ENCODE assay signal across 29 cellular contexts in genomic region chr1:154843913-154844681, GRCh38. TPM values are rescaled to one million over a fixed set of nuclear protein-coding genes. Genes with fewer than 3 reads are reported as not detected.
DNase-seq lines count a peak whose midpoint lies in the region; ATAC-seq and TF ChIP-seq lines count a peak whose summit lies in the region.
"Had no signal": no experiment of that assay in that cellular context is flagged by ENCODE, and none has a peak within 500 bp of the region (broad histone marks: within the 10 kb centered on the region; RNA-seq: fewer than 3 reads in every experiment).

No MANE protein-coding gene starts in this region.

- H3K36me3 ChIP-seq in right atrium auricular region (no peaks in the 10 kb centered on the region), heart right ventricle (no peaks in the 10 kb centered on the region)
- H3K36me3 ChIP-seq: brain microvascular endothelial cell, colonic mucosa, esophagus muscularis mucosa, gastrocnemius medialis, tibial nerve had no signal

- H3K27ac ChIP-seq in right atrium auricular region (no peak overlapping the region), heart right ventricle (peak overlapping the region in 3 of 10 donors; percentile 2 to 22 (median 21))
- H3K27ac ChIP-seq: brain microvascular endothelial cell, colonic mucosa, tibial nerve had no signal

- H3K4me1 ChIP-seq in right atrium auricular region (peaks cover 0 to 54% of the 10 kb centered on the region in 2 donors), heart right ventricle (peaks cover 16 to 67% (median 48%) of the 10 kb centered on the region in 9 donors)
- H3K4me1 ChIP-seq: colonic mucosa had no signal

- no peaks in the 10 kb centered on the region for H3K27me3 Mint-ChIP-seq in mesothelial cell of epicardium (ENCODE audit: low read depth)
- H3K27me3 Mint-ChIP-seq in activated CD4-positive, alpha-beta T cell treated with anti-CD3 and anti-CD28 coated beads, Interleukin-2, amount 10 ng/mL, durations not matched to agents 24 days and 14 days = peaks cover 6% of the 10 kb centered on the region

- H3K4me1 Mint-ChIP-seq in mesothelial cell of epicardium = peaks cover 53% of the 10 kb centered on the region
- H3K4me1 Mint-ChIP-seq in activated CD4-positive, alpha-beta T cell treated with anti-CD3 and anti-CD28 coated beads, Interleukin-2, amount 10 ng/mL, durations not matched to agents 24 days and 14 days = peaks cover 4% of the 10 kb centered on the region
- H3K4me1 Mint-ChIP-seq: activated CD4-positive, alpha-beta memory T cell treated with anti-CD3 and anti-CD28 coated beads, Interleukin-2, amount 10 ng/mL, durations not matched to agents 7 days and 5 days had no signal

- H3K27ac Mint-ChIP-seq in mesothelial cell of epicardium = no peak overlapping the region
- no peak overlapping the region for H3K27ac Mint-ChIP-seq in activated CD4-positive, alpha-beta T cell treated with anti-CD3 and anti-CD28 coated beads, Interleukin-2, amount 10 ng/mL, durations not matched to agents 24 days and 14 days
- H3K27ac Mint-ChIP-seq: activated CD4-positive, alpha-beta memory T cell treated with anti-CD3 and anti-CD28 coated beads, Interleukin-2, amount 10 ng/mL, durations not matched to agents 7 days and 5 days; stimulated activated naive CD8-positive, alpha-beta T cell treated with anti-CD3 and anti-CD28 coated beads, Interleukin-15, Interleukin-2, amounts not matched to agents 100 ng/mL and 50 ng/mL, for 24 hours had no signal

- no peaks in the 10 kb centered on the region for H3K9me3 Mint-ChIP-seq in mesothelial cell of epicardium
- no peaks in the 10 kb centered on the region for H3K9me3 Mint-ChIP-seq in activated CD4-positive, alpha-beta T cell treated with anti-CD3 and anti-CD28 coated beads, Interleukin-2, amount 10 ng/mL, durations not matched to agents 24 days and 14 days
- H3K9me3 Mint-ChIP-seq: activated CD4-positive, alpha-beta memory T cell treated with anti-CD3 and anti-CD28 coated beads, Interleukin-2, amount 10 ng/mL, durations not matched to agents 7 days and 5 days; effector memory CD8-positive, alpha-beta T cell; stimulated activated naive CD8-positive, alpha-beta T cell treated with anti-CD3 and anti-CD28 coated beads, Interleukin-15, Interleukin-2, amounts not matched to agents 100 ng/mL and 50 ng/mL, for 24 hours had no signal

- intact Hi-C loops in Right ventricle myocardium inferior (cut with DNase I) (no loop called here), heart right ventricle (cut with DNase I) (no loop called here)
- intact Hi-C loops in activated CD4-positive, alpha-beta T cell treated with anti-CD3 and anti-CD28 coated beads, Interleukin-2, amount 10 ng/mL, durations not matched to agents 24 days and 14 days (cut with micrococcal nuclease) = no loop called here

- no peak overlapping the region for H3K4me3 Mint-ChIP-seq in mesothelial cell of epicardium
- no peak overlapping the region for H3K4me3 Mint-ChIP-seq in activated CD4-positive, alpha-beta T cell treated with anti-CD3 and anti-CD28 coated beads, Interleukin-2, amount 10 ng/mL, durations not matched to agents 24 days and 14 days
- H3K4me3 Mint-ChIP-seq: activated CD4-positive, alpha-beta memory T cell treated with anti-CD3 and anti-CD28 coated beads, Interleukin-2, amount 10 ng/mL, durations not matched to agents 7 days and 5 days; effector memory CD8-positive, alpha-beta T cell; stimulated activated naive CD8-positive, alpha-beta T cell treated with anti-CD3 and anti-CD28 coated beads, Interleukin-15, Interleukin-2, amounts not matched to agents 100 ng/mL and 50 ng/mL, for 24 hours had no signal

- TF ChIP-seq CTCF in right atrium auricular region (IDR thresholded peaks at IDR 0.05) (no peak), heart right ventricle (IDR thresholded peaks at IDR 0.05) (no peak), mesothelial cell of epicardium (IDR thresholded peaks at IDR 0.05; ENCODE audit: unreplicated experiment) (no peak)

- H3K4me3 ChIP-seq in right atrium auricular region = no peak overlapping the region
- no peak overlapping the region for H3K4me3 ChIP-seq in heart right ventricle
- H3K4me3 ChIP-seq: colonic mucosa, esophagus muscularis mucosa, gastrocnemius medialis, lung, tibial nerve had no signal

- DNase-seq in Right ventricle myocardium inferior (ENCODE audit: missing footprints) (peak; percentile 48), right atrium auricular region (ENCODE audit: low spot score) (no peak), NCI-H526 treated with DMSO at 0.1 percent for 48 hours (lab: John Stamatoyannopoulos, UW) (peak; percentile 98), heart right ventricle (peak in 1 of 2 donors; percentile 47), NCI-H345 treated with DMSO at 0.1 percent for 48 hours (lab: John Stamatoyannopoulos, UW; ENCODE audit: unreplicated experiment) (no peak), mesothelial cell of epicardium (ENCODE audit: low spot score in 2 of 2, unreplicated experiment in 2 of 2) (no peak)
- DNase-seq in activated CD4-positive, alpha-beta T cell treated with anti-CD3 and anti-CD28 coated beads, Interleukin-2, amount 10 ng/mL, durations not matched to agents 24 days and 14 days = no peak
- DNase-seq: 8988T; activated CD4-positive, alpha-beta memory T cell treated with anti-CD3 and anti-CD28 coated beads, Interleukin-2, amount 10 ng/mL, durations not matched to agents 7 days and 5 days; activated CD4-positive, CD25-positive, alpha-beta regulatory T cell; activated effector memory CD4-positive, alpha-beta T cell treated with anti-CD3 and anti-CD28 coated beads, Interleukin-2, amount 50 U/mL, for 16 hours; activated T-cell treated with anti-CD3 and anti-CD28 coated beads for 4 hours; AML-193; brain microvascular endothelial cell; colonic mucosa; COR-L47; effector memory CD8-positive, alpha-beta T cell; Kasumi-1; kidney; NCI-H1092; NCI-H2029; stimulated activated CD4-positive, alpha-beta T cell treated with anti-CD3 and anti-CD28 coated beads, Interleukin-4, amount 100 ng/mL, for 24 hours had no signal

- H3K27me3 ChIP-seq in right atrium auricular region (no peaks in the 10 kb centered on the region), heart right ventricle (no peaks in the 10 kb centered on the region)
- H3K27me3 ChIP-seq: brain microvascular endothelial cell, colonic mucosa, esophagus muscularis mucosa, gastrocnemius medialis had no signal

- H3K9me3 ChIP-seq in right atrium auricular region = no peaks in the 10 kb centered on the region
- no peaks in the 10 kb centered on the region for H3K9me3 ChIP-seq in heart right ventricle
- H3K9me3 ChIP-seq: colonic mucosa, esophagus muscularis mucosa, gastrocnemius medialis, tibial nerve had no signal

- 72 to 80% methylated on average over 18 of the region's 18 CpGs for WGBS in heart right ventricle, 2 donors

- ATAC-seq in Right ventricle myocardium inferior (peak; percentile 62), heart right ventricle (peak in 5 of 8 donors; percentile 24 to 57 (median 42)), HG03460 (IDR thresholded peaks at IDR 0.05; ENCODE audit: unreplicated experiment) (no peak)
- ATAC-seq: effector memory CD8-positive, alpha-beta T cell; HCT116 had no signal

- H3K36me3 Mint-ChIP-seq in mesothelial cell of epicardium = no peaks in the 10 kb centered on the region
- no peaks in the 10 kb centered on the region for H3K36me3 Mint-ChIP-seq in activated CD4-positive, alpha-beta T cell treated with anti-CD3 and anti-CD28 coated beads, Interleukin-2, amount 10 ng/mL, durations not matched to agents 24 days and 14 days (ENCODE audit: low read depth)

RNA-seq across cellular contexts. Expression of gene KCNN3, which starts 26.0 kb away (rescaled TPM):
- total RNA-seq in Right ventricle myocardium inferior (3.4 TPM), right atrium auricular region (1 to 10 TPM; 3.9 to 4.4 TPM), heart right ventricle (1 to 10 TPM in 9 of 10 donors, under 1 TPM in 1; 0.52 to 5.9 (median 2.7) TPM), mesothelial cell of epicardium (1.2 to 1.5 TPM (median 1.3 TPM) in 3 replicates)
- polyA plus RNA-seq in heart right ventricle = under 1 TPM; 0.17 to 0.59 TPM
- 0.35 and 0.54 TPM in 2 replicates for total RNA-seq in activated CD4-positive, alpha-beta T cell treated with anti-CD3 and anti-CD28 coated beads, Interleukin-2, amount 10 ng/mL, durations not matched to agents 24 days and 14 days

Comparison
In these comparisons a context has a peak if more than half of its experiments do, and no peak if none do; other contexts are left out.
1. DNase-seq: peak in Right ventricle myocardium inferior (single experiment) and NCI-H526 treated with DMSO at 0.1 percent for 48 hours (single experiment); none in right atrium auricular region (single experiment), NCI-H345 treated with DMSO at 0.1 percent for 48 hours (single experiment), mesothelial cell of epicardium (0 of 2) and activated CD4-positive, alpha-beta T cell treated with anti-CD3 and anti-CD28 coated beads, Interleukin-2, amount 10 ng/mL, durations not matched to agents 24 days and 14 days (single experiment).